25 cellular contexts compared by ENCODE assay signal in genomic region chr15:80972276-80972675, GRCh38.
"Had no signal": no experiment of that assay in that cellular context is flagged by ENCODE, and none has a peak within 500 bp of the region (broad histone marks: within the 10 kb centered on the region; RNA-seq: fewer than 3 reads in every experiment).

No MANE protein-coding gene starts in this region.

- H3K27ac ChIP-seq: colonic mucosa, epithelial cell of prostate, gastrocnemius medialis, left lung, pancreas, right lobe of liver, thoracic aorta, tibial nerve, upper lobe of right lung, uterus had no signal

- H3K27me3 ChIP-seq: colonic mucosa, gastrocnemius medialis, left lung, pancreas, right lobe of liver, tibial nerve, upper lobe of right lung, uterus had no signal

- H3K27me3 Mint-ChIP-seq: dendritic cell treated with granulocyte-macrophage colony-stimulating factor and Interleukin-4, amounts not matched to agents 40 ng/mL and 50 ng/mL, for 4 days had no signal

- H3K9me3 Mint-ChIP-seq: dendritic cell treated with granulocyte-macrophage colony-stimulating factor and Interleukin-4, amounts not matched to agents 40 ng/mL and 50 ng/mL, for 4 days; endodermal cell; natural killer cell had no signal

- H3K9me3 ChIP-seq: colonic mucosa, gastrocnemius medialis, left lung, pancreas, right lobe of liver, thoracic aorta, tibial nerve, upper lobe of right lung, uterus had no signal

- H3K4me2 ChIP-seq: smooth muscle cell had no signal

- H3K36me3 ChIP-seq: colonic mucosa, gastrocnemius medialis, pancreas, right lobe of liver, thoracic aorta, uterus had no signal

- H3K4me1 ChIP-seq: colonic mucosa, gastrocnemius medialis, pancreas, right lobe of liver, upper lobe of right lung, uterus had no signal

- H3K36me3 Mint-ChIP-seq: natural killer cell had no signal

- DNase-seq: colonic mucosa; effector CD8-positive, alpha-beta T cell; endodermal cell; foreskin fibroblast; gastrocnemius medialis; kidney; left lung; natural killer cell; occipital lobe; pancreas; retina; right lobe of liver; stimulated activated CD4-positive, alpha-beta T cell treated with anti-CD3 and anti-CD28 coated beads, Interleukin-12 subunit alpha, Interleukin-12 subunit beta, amount 100 ng/mL, for 4 hours; stimulated activated CD4-positive, alpha-beta T cell treated with anti-CD3 and anti-CD28 coated beads, Interleukin-1b, Interleukin-23, amount 100 ng/mL, for 48 hours; stimulated activated CD4-positive, alpha-beta T cell treated with anti-CD3 and anti-CD28 coated beads, Interleukin-4, amount 100 ng/mL, for 1 hour; stimulated activated CD8-positive, alpha-beta memory T cell treated with anti-CD3 and anti-CD28 coated beads, Interleukin-4, amount 100 ng/mL, for 48 hours; stimulated activated naive CD4-positive, alpha-beta T cell treated with Interleukin-2 at 50 U/mL for 16 hours; upper lobe of right lung; uterus had no signal

- H3K4me3 Mint-ChIP-seq: dendritic cell treated with granulocyte-macrophage colony-stimulating factor and Interleukin-4, amounts not matched to agents 40 ng/mL and 50 ng/mL, for 4 days; endodermal cell; natural killer cell had no signal

- ATAC-seq: esophagus mucosa, gastrocnemius medialis, left lung, natural killer cell, pancreas, right lobe of liver, upper lobe of right lung had no signal

- H3K4me3 ChIP-seq: colonic mucosa, gastrocnemius medialis, left lung, pancreas, right lobe of liver, smooth muscle cell, thoracic aorta, tibial nerve, upper lobe of right lung, uterus had no signal

- H3K27ac Mint-ChIP-seq: dendritic cell treated with granulocyte-macrophage colony-stimulating factor and Interleukin-4, amounts not matched to agents 40 ng/mL and 50 ng/mL, for 4 days; endodermal cell had no signal
